In the genomic region with DNA sequence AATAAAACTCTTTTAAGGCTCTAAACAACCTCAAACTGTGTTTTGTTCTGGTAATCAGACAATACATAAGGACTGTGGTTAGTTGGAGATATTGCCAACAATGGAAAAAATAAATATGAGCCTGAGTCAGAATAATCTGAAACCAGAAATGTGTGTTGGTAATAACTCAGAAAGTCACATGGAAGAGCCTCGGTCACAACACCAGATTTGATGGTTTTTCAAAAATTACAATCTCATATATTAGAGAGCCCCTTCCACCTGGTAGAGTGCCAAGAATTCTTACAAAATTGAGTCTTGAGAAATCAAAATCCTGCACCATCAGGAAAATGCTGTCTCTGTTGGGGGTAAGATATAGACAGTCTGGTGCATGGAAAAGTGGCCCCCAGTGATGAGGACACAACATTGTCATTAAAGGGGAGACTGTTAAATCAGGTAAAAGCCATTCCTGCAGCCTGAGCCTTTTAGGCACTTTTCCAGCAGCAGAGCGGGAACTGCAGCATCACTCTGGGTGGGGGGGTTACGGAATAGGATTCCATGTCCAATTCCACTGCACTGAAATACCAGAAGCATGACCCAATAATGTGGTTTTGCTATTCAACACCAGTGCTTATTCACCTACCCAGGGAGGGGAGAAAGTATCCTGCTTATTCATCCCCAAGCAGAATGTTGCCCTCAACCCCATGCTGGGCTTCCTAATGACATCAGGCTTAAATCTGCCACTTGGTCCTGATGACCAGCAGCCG, we compare ENCODE assay signal across 14 cellular contexts. TPM values are rescaled to one million over a fixed set of nuclear protein-coding genes. Genes with fewer than 3 reads are reported as not detected.
A peak's percentile ranks its signal among the peaks of the same experiment; 100 is the strongest.
DNase-seq lines count a peak whose midpoint lies in the region; ATAC-seq and TF ChIP-seq lines count a peak whose summit lies in the region.
"Had no signal": no experiment of that assay in that cellular context is flagged by ENCODE, and none has a peak within 500 bp of the region (broad histone marks: within the 10 kb centered on the region; RNA-seq: fewer than 3 reads in every experiment).

No MANE protein-coding gene starts in this region.

- peaks cover 24% of the 10 kb centered on the region for H3K4me1 ChIP-seq in skeletal muscle satellite cell (ENCODE audit: control insufficient read depth, insufficient read depth, low read length)

- no peaks in the 10 kb centered on the region for H3K4me1 Mint-ChIP-seq in activated T-cell treated with anti-CD3 and anti-CD28 coated beads, Interleukin-2, amount 50 U/mL, for 4 hours (ENCODE audit: low read depth)

- H3K9me3 ChIP-seq in skeletal muscle satellite cell (replicated peaks; ENCODE audit: low read length), result no peaks in the 10 kb centered on the region
- H3K9me3 ChIP-seq: vagina had no signal

- H3K4me2 ChIP-seq in skeletal muscle satellite cell (ENCODE audit: low read length), result peak overlapping the region; percentile 78

- no peaks in the 10 kb centered on the region for H3K36me3 Mint-ChIP-seq in activated T-cell treated with anti-CD3 and anti-CD28 coated beads, Interleukin-2, amount 50 U/mL, for 4 hours (ENCODE audit: insufficient read depth)

- peak overlapping the region; percentile 47 for H3K4me3 ChIP-seq in skeletal muscle satellite cell (ENCODE audit: low read length)
- H3K4me3 ChIP-seq: vagina had no signal

- DNase-seq in GOT3 (lab: John Stamatoyannopoulos, UW) (peak; percentile 52), fibroblast of peridontal ligament (ENCODE audit: extremely low read depth) (peak; percentile 98), SIG-M5 treated with dmso at 0.1 percent for 504 hours (lab: John Stamatoyannopoulos, UW; ENCODE audit: unreplicated experiment) (no peak), iPS-NIHi11 (ENCODE audit: low spot score) (no peak), NCI-H82 treated with DMSO at 0.1 percent for 48 hours (lab: John Stamatoyannopoulos, UW; ENCODE audit: unreplicated experiment) (no peak)
- no peak for DNase-seq in activated T-cell treated with anti-CD3 and anti-CD28 coated beads, Interleukin-2, amount 50 U/mL, for 4 hours
- DNase-seq: activated CD4-positive, alpha-beta T cell treated with anti-CD3 and anti-CD28 coated beads for 48 hours; activated naive CD4-positive, alpha-beta T cell treated with anti-CD3 and anti-CD28 coated beads for 36 hours; GDM1; posterior cingulate gyrus had no signal

- no peaks in the 10 kb centered on the region for H3K27me3 ChIP-seq in skeletal muscle satellite cell (ENCODE audit: control insufficient read depth, insufficient read depth, low read length)
- H3K27me3 ChIP-seq: vagina had no signal

- H3K9me3 Mint-ChIP-seq in activated T-cell treated with anti-CD3 and anti-CD28 coated beads, Interleukin-2, amount 50 U/mL, for 4 hours, result peaks cover 7% of the 10 kb centered on the region

- no peak overlapping the region for H3K4me3 Mint-ChIP-seq in activated T-cell treated with anti-CD3 and anti-CD28 coated beads, Interleukin-2, amount 50 U/mL, for 4 hours
- H3K4me3 Mint-ChIP-seq: activated naive CD4-positive, alpha-beta T cell treated with anti-CD3 and anti-CD28 coated beads for 36 hours had no signal

- peak; percentile 95 for ATAC-seq in SK-N-SH treated with all-trans-retinoic acid at 6 μM for 48 hours
- no peak for ATAC-seq in activated T-cell treated with anti-CD3 and anti-CD28 coated beads, Interleukin-2, amount 50 U/mL, for 4 hours
- ATAC-seq: Right ventricle myocardium inferior had no signal

- no peaks in the 10 kb centered on the region for H3K36me3 ChIP-seq in skeletal muscle satellite cell (ENCODE audit: insufficient read depth, low read length)
- H3K36me3 ChIP-seq: vagina had no signal

- H3K27me3 Mint-ChIP-seq in activated T-cell treated with anti-CD3 and anti-CD28 coated beads, Interleukin-2, amount 50 U/mL, for 4 hours (ENCODE audit: low read depth), result no peaks in the 10 kb centered on the region

- H3K9ac ChIP-seq in skeletal muscle satellite cell (ENCODE audit: low read depth, low read length), result peak overlapping the region; percentile 70

TF ChIP-seq in SK-N-SH treated with all-trans-retinoic acid at 6 μM for 48 hours, 23 proteins besides CTCF, POLR2A, EP300 and RAD21:
- TF ChIP-seq, protein P1, sequence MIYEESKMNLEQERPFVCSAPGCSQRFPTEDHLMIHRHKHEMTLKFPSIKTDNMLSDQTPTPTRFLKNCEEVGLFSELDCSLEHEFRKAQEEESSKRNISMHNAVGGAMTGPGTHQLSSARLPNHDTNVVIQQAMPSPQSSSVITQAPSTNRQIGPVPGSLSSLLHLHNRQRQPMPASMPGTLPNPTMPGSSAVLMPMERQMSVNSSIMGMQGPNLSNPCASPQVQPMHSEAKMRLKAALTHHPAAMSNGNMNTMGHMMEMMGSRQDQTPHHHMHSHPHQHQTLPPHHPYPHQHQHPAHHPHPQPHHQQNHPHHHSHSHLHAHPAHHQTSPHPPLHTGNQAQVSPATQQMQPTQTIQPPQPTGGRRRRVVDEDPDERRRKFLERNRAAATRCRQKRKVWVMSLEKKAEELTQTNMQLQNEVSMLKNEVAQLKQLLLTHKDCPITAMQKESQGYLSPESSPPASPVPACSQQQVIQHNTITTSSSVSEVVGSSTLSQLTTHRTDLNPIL (CRISPR knock-in tag; IDR thresholded peaks at IDR 0.05; ENCODE audit: low read depth), result 0 out of 2 replicates have a peak, but pooled peaks have one; percentile 60
- TF ChIP-seq PATZ1 (CRISPR knock-in tag; IDR thresholded peaks at IDR 0.05; ENCODE audit: borderline replicate concordance) (peak; percentile 98; the same call in 1 of the 2 replicates), ISL1 (CRISPR knock-in tag; IDR thresholded peaks at IDR 0.05) (peak; percentile 62), ZFP3 (CRISPR knock-in tag; IDR thresholded peaks at IDR 0.05) (0 out of 2 replicates have a peak, but pooled peaks have one; percentile 28), OSR1 (CRISPR knock-in tag; IDR thresholded peaks at IDR 0.05) (no peak), CSDC2 (CRISPR knock-in tag; IDR thresholded peaks at IDR 0.05) (peak; percentile 48; the same call in 1 of the 2 replicates), BACH2 (CRISPR knock-in tag; IDR thresholded peaks at IDR 0.05; ENCODE audit: borderline replicate concordance) (no peak)

RNA-seq across cellular contexts. Expression of gene ADAM12, which starts 9.5 kb away (rescaled TPM):
- 119 and 212 TPM in 2 replicates for total RNA-seq in skeletal muscle satellite cell (2012; rRNA removed)
- under 1 TPM; 0.34 to 0.87 (median 0.51) TPM for total RNA-seq in activated T-cell treated with anti-CD3 and anti-CD28 coated beads, Interleukin-2, amount 50 U/mL, for 4 hours
- total RNA-seq: activated naive CD4-positive, alpha-beta T cell treated with anti-CD3 and anti-CD28 coated beads for 36 hours had no signal

Comparison
In these comparisons a context has a peak if more than half of its experiments do, and no peak if none do; other contexts are left out.
1. DNase-seq: peak in GOT3 (single experiment) and fibroblast of peridontal ligament (single experiment); none in SIG-M5 treated with dmso at 0.1 percent for 504 hours (single experiment), activated T-cell treated with anti-CD3 and anti-CD28 coated beads, Interleukin-2, amount 50 U/mL, for 4 hours (single experiment), iPS-NIHi11 (single experiment) and NCI-H82 treated with DMSO at 0.1 percent for 48 hours (single experiment).